In the genomic region with DNA sequence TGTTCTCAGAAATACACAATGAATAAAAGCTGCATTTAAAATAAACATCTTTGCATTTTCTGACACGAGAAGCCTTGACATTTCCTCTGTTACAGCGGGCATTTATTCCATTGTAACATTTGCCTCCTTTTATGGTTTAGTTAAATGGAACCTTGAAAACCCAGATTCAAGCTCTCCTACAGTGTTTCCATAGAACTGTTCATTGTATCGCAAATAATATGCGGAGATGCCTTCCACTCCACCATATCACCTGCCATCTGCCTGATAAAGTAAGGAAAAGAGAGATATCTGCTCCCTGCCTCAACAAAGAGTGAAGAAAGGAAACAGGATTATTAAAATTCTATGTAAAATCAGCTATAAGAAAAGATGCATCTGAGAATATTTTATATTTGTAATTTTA, we compare ENCODE assay signal across 19 cellular contexts.
"Had no signal": no experiment of that assay in that cellular context is flagged by ENCODE, and none has a peak within 500 bp of the region (broad histone marks: within the 10 kb centered on the region; RNA-seq: fewer than 3 reads in every experiment).

No MANE protein-coding gene starts in this region.

- ATAC-seq: activated CD8-positive, alpha-beta T cell treated with anti-CD3 and anti-CD28 coated beads, Interleukin-2, amount 10 ng/mL, durations not matched to agents 7 days and 5 days; body of pancreas; esophagus mucosa; left lobe of liver; stimulated activated naive B cell treated with anti-CD40 and anti-IgM and Interleukin-4, amounts not matched to agents 10 μg/mL and 1 μg/mL and 100 μg/mL, for 72 hours had no signal

- H3K4me1 Mint-ChIP-seq: activated B cell treated with CpG ODN at 0.5 μM for 24 hours; activated naive CD8-positive, alpha-beta T cell treated with anti-CD3 and anti-CD28 coated beads for 36 hours; stimulated activated naive B cell treated with anti-CD40 and anti-IgM and Interleukin-4, amounts not matched to agents 10 μg/mL and 1 μg/mL and 100 μg/mL, for 72 hours had no signal

- H3K4me3 Mint-ChIP-seq: activated B cell treated with CpG ODN at 0.5 μM for 24 hours; activated CD8-positive, alpha-beta T cell treated with anti-CD3 and anti-CD28 coated beads, Interleukin-2, amount 10 ng/mL, durations not matched to agents 7 days and 5 days; activated naive CD8-positive, alpha-beta T cell treated with anti-CD3 and anti-CD28 coated beads for 36 hours; stimulated activated naive B cell treated with anti-CD40 and anti-IgM and Interleukin-4, amounts not matched to agents 10 μg/mL and 1 μg/mL and 100 μg/mL, for 72 hours had no signal

- H3K4me1 ChIP-seq: body of pancreas, transverse colon had no signal

- H3K27me3 ChIP-seq: body of pancreas, hepatocyte, neutrophil, transverse colon had no signal

- H2AFZ ChIP-seq: hepatocyte had no signal

- H3K27ac Mint-ChIP-seq: activated B cell treated with CpG ODN at 0.5 μM for 24 hours; activated CD8-positive, alpha-beta T cell treated with anti-CD3 and anti-CD28 coated beads, Interleukin-2, amount 10 ng/mL, durations not matched to agents 7 days and 5 days; activated naive CD8-positive, alpha-beta T cell treated with anti-CD3 and anti-CD28 coated beads for 36 hours; stimulated activated naive B cell treated with anti-CD40 and anti-IgM and Interleukin-4, amounts not matched to agents 10 μg/mL and 1 μg/mL and 100 μg/mL, for 72 hours had no signal

- H3K36me3 ChIP-seq: neutrophil, transverse colon had no signal

- H3K27me3 Mint-ChIP-seq: activated B cell treated with CpG ODN at 0.5 μM for 24 hours; activated naive CD8-positive, alpha-beta T cell treated with anti-CD3 and anti-CD28 coated beads for 36 hours; stimulated activated naive B cell treated with anti-CD40 and anti-IgM and Interleukin-4, amounts not matched to agents 10 μg/mL and 1 μg/mL and 100 μg/mL, for 72 hours had no signal

- H3K36me3 Mint-ChIP-seq: activated naive CD8-positive, alpha-beta T cell treated with anti-CD3 and anti-CD28 coated beads for 36 hours; stimulated activated naive B cell treated with anti-CD40 and anti-IgM and Interleukin-4, amounts not matched to agents 10 μg/mL and 1 μg/mL and 100 μg/mL, for 72 hours had no signal

- H3K4me3 ChIP-seq: body of pancreas, hepatocyte, transverse colon had no signal

- DNase-seq: activated B cell treated with CpG ODN at 0.5 μM for 24 hours; activated CD4-positive, alpha-beta T cell treated with anti-CD3 and anti-CD28 coated beads for 48 hours; activated CD8-positive, alpha-beta memory T cell treated with anti-CD3 and anti-CD28 coated beads, Interleukin-2, amount 50 U/mL, for 48 hours; activated CD8-positive, alpha-beta T cell treated with anti-CD3 and anti-CD28 coated beads, Interleukin-2, amount 10 ng/mL, durations not matched to agents 7 days and 5 days; activated gamma-delta T cell treated with Interleukin-2 at 50 U/mL for 16 hours; activated naive CD8-positive, alpha-beta T cell treated with anti-CD3 and anti-CD28 coated beads for 36 hours; amygdala; body of pancreas; caudate nucleus; retina; stimulated activated CD4-positive, alpha-beta T cell treated with anti-CD3 and anti-CD28 coated beads, Interleukin-15, amount 100 ng/mL, for 24 hours; stimulated activated CD4-positive, alpha-beta T cell treated with anti-CD3 and anti-CD28 coated beads, Interleukin-4, amount 100 ng/mL, for 1 hour; stimulated activated naive B cell treated with anti-CD40 and anti-IgM and Interleukin-4, amounts not matched to agents 10 μg/mL and 1 μg/mL and 100 μg/mL, for 72 hours; substantia nigra; transverse colon had no signal

- H3K9me3 ChIP-seq: body of pancreas, neutrophil, transverse colon had no signal

- H3K9me3 Mint-ChIP-seq: activated B cell treated with CpG ODN at 0.5 μM for 24 hours; stimulated activated naive B cell treated with anti-CD40 and anti-IgM and Interleukin-4, amounts not matched to agents 10 μg/mL and 1 μg/mL and 100 μg/mL, for 72 hours had no signal
